ENCODE assay signal across 8 cellular contexts in genomic region chrX:153333821-153334653, GRCh38. TPM values are rescaled to one million over a fixed set of nuclear protein-coding genes. Genes with fewer than 3 reads are reported as not detected.
A peak's percentile ranks its signal among the peaks of the same experiment; 100 is the strongest.
DNase-seq lines count a peak whose midpoint lies in the region; ATAC-seq lines count a peak whose summit lies in the region.

Gene ZNF275 (plus strand): TSS chrX:153334153. CDS start chrX:153336680, 2,527 bp downstream.

- H3K27me3 Mint-ChIP-seq in CD8-positive, alpha-beta memory T cell: peaks cover 5 to 9% of the 10 kb centered on the region in 2 donors
- H3K27me3 Mint-ChIP-seq in effector memory CD8-positive, alpha-beta T cell: peaks cover 0 to 2% of the 10 kb centered on the region in 2 donors

- POLR2A ChIA-PET in CD8-positive, alpha-beta memory T cell (lab: Charles Lee): interaction anchor here (0.7 to 1.0 kb wide), 2 partner anchors 9 to 393 kb away, joined by 3 read pairs; no protein-coding TSS in a partner anchor

- peak within 1 kb of the TSS; percentile 80 to 91 (median 84) for H3K4me3 Mint-ChIP-seq in CD8-positive, alpha-beta memory T cell
- peak within 1 kb of the TSS; percentile 71 to 81 for H3K4me3 Mint-ChIP-seq in effector memory CD8-positive, alpha-beta T cell

- peak within 1 kb of the TSS; percentile 61 for H3K27ac ChIP-seq in CD8-positive, alpha-beta memory T cell (ENCODE audit: low read depth, low read length)
- H3K27ac ChIP-seq in mesodermal cell (ENCODE audit: low read depth, low read length, severe bottlenecking): peak within 1 kb of the TSS; percentile 79

- H3K4me3 ChIP-seq in CD8-positive, alpha-beta memory T cell (ENCODE audit: low read length): peak within 1 kb of the TSS; percentile 49
- H3K4me3 ChIP-seq in mesodermal cell (ENCODE audit: extremely low read depth, insufficient read depth, low read length, poor library complexity, severe bottlenecking): peak within 1 kb of the TSS; percentile 55

- peak within 1 kb of the TSS; percentile 48 to 88 (median 76) for H3K27ac Mint-ChIP-seq in CD8-positive, alpha-beta memory T cell
- H3K27ac Mint-ChIP-seq in effector memory CD8-positive, alpha-beta T cell: peak within 1 kb of the TSS; percentile 67 to 70

- no peaks in the 10 kb centered on the region for H3K36me3 ChIP-seq in CD8-positive, alpha-beta memory T cell (ENCODE audit: insufficient read depth, low read length)
- peaks cover 16% of the 10 kb centered on the region for H3K36me3 ChIP-seq in mesodermal cell (ENCODE audit: control insufficient read depth, insufficient read depth, low read length)

- peaks cover 26 to 45% (median 41%) of the 10 kb centered on the region in 3 donors for H3K4me1 Mint-ChIP-seq in CD8-positive, alpha-beta memory T cell
- peaks cover 15 to 22% of the 10 kb centered on the region in 2 donors for H3K4me1 Mint-ChIP-seq in effector memory CD8-positive, alpha-beta T cell (ENCODE audit: low read depth in 2 of 2)

- no peaks in the 10 kb centered on the region for H3K9me3 ChIP-seq in CD8-positive, alpha-beta memory T cell (ENCODE audit: low read length)
- H3K9me3 ChIP-seq in mesodermal cell (ENCODE audit: control insufficient read depth, low read length): no peaks in the 10 kb centered on the region

- no peaks in the 10 kb centered on the region for H3K9me3 Mint-ChIP-seq in CD8-positive, alpha-beta memory T cell
- H3K9me3 Mint-ChIP-seq in effector memory CD8-positive, alpha-beta T cell: no peaks in the 10 kb centered on the region

- ATAC-seq in GM19452 (IDR thresholded peaks at IDR 0.05; ENCODE audit: unreplicated experiment): peak; percentile 96
- ATAC-seq in HG03571 (IDR thresholded peaks at IDR 0.05; ENCODE audit: unreplicated experiment): peak; percentile 89
- ATAC-seq in effector memory CD8-positive, alpha-beta T cell (replicated peaks): peak; percentile 98

- CTCF ChIA-PET in CD8-positive, alpha-beta memory T cell (lab: Charles Lee): no interaction called here

- H3K27me3 ChIP-seq in CD8-positive, alpha-beta memory T cell (ENCODE audit: insufficient read depth, low read length, poor library complexity, severe bottlenecking): no peaks in the 10 kb centered on the region

- peak; percentile 70 to 85 (median 81) for DNase-seq in CD8-positive, alpha-beta memory T cell
- peak; percentile 3 for DNase-seq in NK-92 (lab: John Stamatoyannopoulos, UW; ENCODE audit: unreplicated experiment)
- peak; percentile 46 to 64 (median 59) for DNase-seq in activated CD8-positive, alpha-beta memory T cell treated with anti-CD3 and anti-CD28 coated beads for 48 hours (ENCODE audit: low read depth in 2 of 3, low spot score in 2 of 3)
- peak; percentile 68 to 78 (median 76) for DNase-seq in effector memory CD8-positive, alpha-beta T cell
- DNase-seq in stimulated activated CD8-positive, alpha-beta memory T cell treated with anti-CD3 and anti-CD28 coated beads, Interleukin-12 subunit alpha, Interleukin-12 subunit beta, amount 100 ng/mL, for 4 hours (ENCODE audit: low read depth): peak; percentile 73

- H3K36me3 Mint-ChIP-seq in CD8-positive, alpha-beta memory T cell: peaks cover 3 to 14% (median 4%) of the 10 kb centered on the region in 3 donors
- H3K36me3 Mint-ChIP-seq in effector memory CD8-positive, alpha-beta T cell (ENCODE audit: insufficient read depth): peaks cover 3% of the 10 kb centered on the region

- H3K4me1 ChIP-seq in CD8-positive, alpha-beta memory T cell (ENCODE audit: insufficient read depth, low read length): peaks cover 33% of the 10 kb centered on the region
- no peaks in the 10 kb centered on the region for H3K4me1 ChIP-seq in mesodermal cell (ENCODE audit: control insufficient read depth, insufficient read depth, low read length, poor library complexity, severe bottlenecking)

- 0 to 3% methylated on average over 3 to 6 of the region's 86 CpGs for WGBS in mesodermal cell (ENCODE audit: insufficient coverage in 2 of 2), 2 experiments

RNA-seq across cellular contexts. Expression of gene ZNF275, which starts in this region (rescaled TPM):
- total RNA-seq in CD8-positive, alpha-beta memory T cell: 10 to 100 TPM in 1 of 2 experiments, 1 to 10 TPM in 1; 9.2 to 10.1 TPM
- 5.4 TPM for polyA plus RNA-seq in CD8-positive, alpha-beta memory T cell
- 10.2 TPM for polyA plus RNA-seq in mesodermal cell (2013, experiment 1 of 2)
- 9.1 TPM for polyA plus RNA-seq in mesodermal cell (2013, experiment 2 of 2)

Comparison
In these comparisons a context has a peak if more than half of its experiments do, and no peak if none do; other contexts are left out.
1. Peak in every context shown above with its lines: DNase-seq, ATAC-seq, H3K4me3 ChIP-seq and H3K27ac ChIP-seq.
2. DNase-seq: peak in every context shown above with its lines; median percentile 81 in CD8-positive, alpha-beta memory T cell; 76 in effector memory CD8-positive, alpha-beta T cell; 73 in stimulated activated CD8-positive, alpha-beta memory T cell treated with anti-CD3 and anti-CD28 coated beads, Interleukin-12 subunit alpha, Interleukin-12 subunit beta, amount 100 ng/mL, for 4 hours; 59 in activated CD8-positive, alpha-beta memory T cell treated with anti-CD3 and anti-CD28 coated beads for 48 hours; 3 in NK-92.